20 cellular contexts compared by ENCODE assay signal in the genomic region with DNA sequence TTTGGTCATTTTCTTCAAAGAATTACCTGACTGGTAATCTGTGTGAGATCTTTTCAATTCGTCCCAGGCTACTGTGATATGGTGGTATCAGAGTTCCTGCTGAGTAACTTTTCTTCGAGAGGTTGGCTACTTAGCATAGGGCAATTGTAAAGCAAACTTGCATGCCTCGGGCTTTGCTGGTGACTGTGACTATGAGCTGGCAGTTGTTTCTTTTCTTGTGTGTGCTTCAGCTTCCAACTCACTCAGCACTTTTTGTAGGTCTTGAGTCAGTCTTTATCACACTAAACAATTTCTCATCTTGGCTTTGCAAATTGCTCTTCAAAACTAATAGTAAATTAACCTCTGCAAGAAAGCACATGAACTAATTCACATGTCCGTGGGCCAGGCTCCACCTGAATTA. TPM values are rescaled to one million over a fixed set of nuclear protein-coding genes. Genes with fewer than 3 reads are reported as not detected.
DNase-seq lines count a peak whose midpoint lies in the region; ATAC-seq, FAIRE-seq and TF ChIP-seq lines count a peak whose summit lies in the region.
"Had no signal": no experiment of that assay in that cellular context is flagged by ENCODE, and none has a peak within 500 bp of the region (broad histone marks: within the 10 kb centered on the region; RNA-seq: fewer than 3 reads in every experiment).

No MANE protein-coding gene starts in this region.

- no peak overlapping the region for H2BK15ac ChIP-seq in H1 (ENCODE audit: low read length)
- H2BK15ac ChIP-seq in mesendoderm (replicated peaks; ENCODE audit: low read depth): no peak overlapping the region

- H3K4me1 ChIP-seq in PC-3 (ENCODE audit: insufficient read depth, low read length) (peaks cover 60% of the 10 kb centered on the region), H1 (replicated peaks in 1 of 4; ENCODE audit: control insufficient read depth in 3 of 4, insufficient read depth in 4 of 4, low read length in 3 of 4) (peaks cover 5 to 14% (median 8%) of the 10 kb centered on the region in 4 experiments; a peak in 5 of 7 replicates), mesendoderm (ENCODE audit: control insufficient read depth, low read depth, low read length) (peaks cover 2% of the 10 kb centered on the region)
- H3K4me1 ChIP-seq: gastrocnemius medialis, right atrium auricular region had no signal

- H3K9ac ChIP-seq in PC-3 (ENCODE audit: low read length) (peak overlapping the region; percentile 22; the same call in 1 of the 2 replicates), H1 (replicated peaks in 1 of 4; ENCODE audit: extremely low read depth in 1 of 4, low read depth in 3 of 4, low read length in 3 of 4) (no peak overlapping the region), mesendoderm (ENCODE audit: low read length) (no peak overlapping the region)

- no peak overlapping the region for H4K8ac ChIP-seq in H1 (ENCODE audit: extremely low read depth, insufficient read depth, low read length)
- H4K8ac ChIP-seq in mesendoderm (ENCODE audit: low read depth, low read length): no peak overlapping the region

- H3K23me2 ChIP-seq in H1 (ENCODE audit: low read depth, low read length): no peaks in the 10 kb centered on the region

- H2BK20ac ChIP-seq in H1 (ENCODE audit: low read length): no peak overlapping the region

- H3K9me3 Mint-ChIP-seq in activated CD4-positive, alpha-beta memory T cell treated with anti-CD3 and anti-CD28 coated beads for 36 hours: peaks cover 5% of the 10 kb centered on the region

- no TSS peak for BruUV-seq in PC-3 (replicated peaks; lab: Mats Ljungman, UMichigan)

- H3K23ac ChIP-seq in H1 (ENCODE audit: insufficient read length): no peak overlapping the region
- no peak overlapping the region for H3K23ac ChIP-seq in mesendoderm (ENCODE audit: low read length)

- no peak overlapping the region for H4K5ac ChIP-seq in H1 (ENCODE audit: insufficient read length, low read depth, low read length)
- no peak overlapping the region for H4K5ac ChIP-seq in mesendoderm (ENCODE audit: low read length)

- no peak overlapping the region for H4K91ac ChIP-seq in H1 (replicated peaks; ENCODE audit: insufficient read length, low read length)

- H3K9me3 ChIP-seq in PC-3 (ENCODE audit: low read length) (no peaks in the 10 kb centered on the region), H1 (ENCODE audit: insufficient read depth in 2 of 2, low read depth in 1 of 2, low read length in 1 of 2) (no peaks in the 10 kb centered on the region)
- H3K9me3 ChIP-seq: gastrocnemius medialis, right atrium auricular region had no signal

- no peak overlapping the region for H3K14ac ChIP-seq in H1 (ENCODE audit: insufficient read length)

- WGBS in H1 (ENCODE audit: extremely low coverage in 1 of 2, insufficient coverage in 1 of 2, insufficient read length in 1 of 2, insufficient replicate concordance in 2 of 2, low coverage in 1 of 2, low lambda C conversion rate in 2 of 2, missing lambda C conversion rate in 1 of 2), 2 experiments: 63% methylated on average over 4 of the region's 4 CpGs; no CpG with 5 or more reads in 1 of the 2 experiments
- no CpG with 5 or more reads among the region's 4 CpGs for WGBS in mesendoderm (ENCODE audit: extremely low coverage, insufficient coverage, low lambda C conversion rate)

- no peak for TF ChIP-seq POLR2A in H1 (IDR thresholded peaks at IDR 0.05; ENCODE audit: control extremely low read depth in 1 of 2, low read depth in 2 of 2, low read length in 2 of 2)

- peak overlapping the region; percentile 94 for H3K27ac ChIP-seq in PC-3 (ENCODE audit: low read length)
- H3K27ac ChIP-seq in H1 (ENCODE audit: low read depth, low read length): no peak overlapping the region
- no peak overlapping the region for H3K27ac ChIP-seq in mesendoderm (ENCODE audit: low read depth, low read length)
- H3K27ac ChIP-seq: gastrocnemius medialis, right atrium auricular region had no signal

- peaks cover 6% of the 10 kb centered on the region for H3F3A ChIP-seq in PC-3 (ENCODE audit: low read length, unreplicated experiment)

- H3K56ac ChIP-seq in H1 (replicated peaks; ENCODE audit: insufficient read length, low read depth, low read length) (no peak overlapping the region), mesendoderm (ENCODE audit: low read length) (no peak overlapping the region)

- no peak overlapping the region for H3K27ac Mint-ChIP-seq in activated CD4-positive, alpha-beta memory T cell treated with anti-CD3 and anti-CD28 coated beads for 36 hours
- H3K27ac Mint-ChIP-seq: activated CD8-positive, alpha-beta memory T cell treated with anti-CD3 and anti-CD28 coated beads, Interleukin-2, amount 10 ng/mL, durations not matched to agents 7 days and 5 days; activated naive CD4-positive, alpha-beta T cell treated with anti-CD3 and anti-CD28 coated beads for 36 hours; natural killer cell had no signal

- TF ChIP-seq RAD21 in H1 (IDR thresholded peaks at IDR 0.05 in 1 of 2, conservative IDR thresholded peaks at IDR 0.05 in 1 of 2; ENCODE audit: low read depth in 2 of 2, low read length in 2 of 2): no peak

- intact Hi-C loops in PC-3 (cut with micrococcal nuclease): loop anchor here (2.0 to 10.0 kb wide), 5 partner anchors 15 to 683 kb away; a partner anchor contains a TSS
- intact Hi-C loops in activated CD4-positive, alpha-beta memory T cell treated with anti-CD3 and anti-CD28 coated beads for 36 hours (cut with micrococcal nuclease): no loop called here

- peaks cover 5% of the 10 kb centered on the region for H3K27me3 Mint-ChIP-seq in activated CD4-positive, alpha-beta memory T cell treated with anti-CD3 and anti-CD28 coated beads for 36 hours

- no peaks in the 10 kb centered on the region for H3K79me1 ChIP-seq in H1 (ENCODE audit: low read depth, low read length)
- no peaks in the 10 kb centered on the region for H3K79me1 ChIP-seq in mesendoderm (ENCODE audit: low read length)

- no peaks in the 10 kb centered on the region for H3K36me3 Mint-ChIP-seq in activated CD4-positive, alpha-beta memory T cell treated with anti-CD3 and anti-CD28 coated beads for 36 hours
- H3K36me3 Mint-ChIP-seq: activated CD8-positive, alpha-beta memory T cell treated with anti-CD3 and anti-CD28 coated beads, Interleukin-2, amount 10 ng/mL, durations not matched to agents 7 days and 5 days; natural killer cell had no signal

- POLR2A ChIA-PET in PC-3 (lab: Charles Lee; ENCODE audit: unreplicated experiment): interaction anchor here (0.5 to 0.6 kb wide), 2 partner anchors 27 to 1363 kb away, joined by 3 to 5 read pairs; no protein-coding TSS in a partner anchor
- POLR2A ChIA-PET in H1 (lab: Charles Lee; ENCODE audit: partially characterized antibody): interaction anchor here (0.6 kb wide), 1 partner anchor 9 kb away, joined by 3 read pairs; no protein-coding TSS in a partner anchor
- POLR2A ChIA-PET in activated CD4-positive, alpha-beta memory T cell treated with anti-CD3 and anti-CD28 coated beads for 36 hours (lab: Charles Lee): no interaction called here

- H3K4me1 Mint-ChIP-seq in activated CD4-positive, alpha-beta memory T cell treated with anti-CD3 and anti-CD28 coated beads for 36 hours (ENCODE audit: low read depth): no peaks in the 10 kb centered on the region
- H3K4me1 Mint-ChIP-seq: activated CD8-positive, alpha-beta memory T cell treated with anti-CD3 and anti-CD28 coated beads, Interleukin-2, amount 10 ng/mL, durations not matched to agents 7 days and 5 days; natural killer cell had no signal

- no peak overlapping the region for H2BK12ac ChIP-seq in H1 (ENCODE audit: low read depth, low read length)

- H3K4me2 ChIP-seq in PC-3 (ENCODE audit: low read length): peak overlapping the region; percentile 48
- H3K4me2 ChIP-seq in H1 (ENCODE audit: insufficient read depth in 1 of 2, low read depth in 2 of 2, low read length in 2 of 2): peak overlapping the region in 1 of 2 experiments; percentile 3; a peak in 1 of 4 replicates
- no peak overlapping the region for H3K4me2 ChIP-seq in mesendoderm (ENCODE audit: low read length)

- DNase-seq in Daoy (ENCODE audit: low read depth) (peak; percentile 84), PC-3 (peak; percentile 90), H1 (ENCODE audit: low read depth in 1 of 2, low spot score in 2 of 2) (no peak), mesendoderm (peak; percentile 69), UCSD-AML1 (lab: John Stamatoyannopoulos, UW; ENCODE audit: unreplicated experiment) (no peak), SW 1271 (lab: John Stamatoyannopoulos, UW) (no peak), middle frontal gyrus (ENCODE audit: extremely low spot score, low spot score) (no peak)
- no peak for DNase-seq in activated CD4-positive, alpha-beta memory T cell treated with anti-CD3 and anti-CD28 coated beads for 36 hours
- DNase-seq: activated CD8-positive, alpha-beta memory T cell treated with anti-CD3 and anti-CD28 coated beads, Interleukin-2, amount 10 ng/mL, durations not matched to agents 7 days and 5 days; activated naive CD4-positive, alpha-beta T cell treated with anti-CD3 and anti-CD28 coated beads for 36 hours; C1 segment of cervical spinal cord; gastrocnemius medialis; GDM1; left cardiac atrium; natural killer cell; NCI-H526; Right ventricle myocardium superior; stimulated activated naive CD4-positive, alpha-beta T cell treated with Interleukin-2 at 50 U/mL for 16 hours had no signal

- H3K9me2 ChIP-seq in PC-3 (replicated peaks; ENCODE audit: low read length): no peaks in the 10 kb centered on the region

- H3K4ac ChIP-seq in H1 (replicated peaks; ENCODE audit: insufficient read length, low read depth, low read length): no peak overlapping the region
- no peak overlapping the region for H3K4ac ChIP-seq in mesendoderm (ENCODE audit: low read depth, low read length)

- no peak overlapping the region for H3K4me3 Mint-ChIP-seq in activated CD4-positive, alpha-beta memory T cell treated with anti-CD3 and anti-CD28 coated beads for 36 hours
- H3K4me3 Mint-ChIP-seq: activated CD8-positive, alpha-beta memory T cell treated with anti-CD3 and anti-CD28 coated beads, Interleukin-2, amount 10 ng/mL, durations not matched to agents 7 days and 5 days; activated naive CD4-positive, alpha-beta T cell treated with anti-CD3 and anti-CD28 coated beads for 36 hours; natural killer cell had no signal

- H2AFZ ChIP-seq in PC-3 (ENCODE audit: low read length): no peak overlapping the region
- H2AFZ ChIP-seq in H1 (ENCODE audit: low read length): no peak overlapping the region

- H2BK120ac ChIP-seq in H1 (replicated peaks; ENCODE audit: low read depth, low read length) (no peak overlapping the region), mesendoderm (ENCODE audit: low read depth, low read length) (no peak overlapping the region)

- no peak overlapping the region for H2BK5ac ChIP-seq in H1 (ENCODE audit: low read depth, low read length)
- H2BK5ac ChIP-seq in mesendoderm (ENCODE audit: low read length): no peak overlapping the region

- CTCF ChIA-PET in PC-3 (lab: Charles Lee) (interaction anchor here (0.7 kb wide), 1 partner anchor 307 kb away, joined by 3 read pairs; no protein-coding TSS in a partner anchor), H1 (lab: Charles Lee; ENCODE audit: partially characterized antibody) (interaction anchor here (0.6 to 3.3 kb wide), 6 partner anchors 8 to 490 kb away, joined by 3 to 16 read pairs (median 4); no protein-coding TSS in a partner anchor)
- CTCF ChIA-PET in activated CD4-positive, alpha-beta memory T cell treated with anti-CD3 and anti-CD28 coated beads for 36 hours (lab: Charles Lee): interaction anchor here (0.7 kb wide), 1 partner anchor 19 kb away, joined by 3 read pairs; no protein-coding TSS in a partner anchor

- TF ChIP-seq CTCF in PC-3 (conservative IDR thresholded peaks at IDR 0.05; ENCODE audit: low read depth, low read length): no peak
- TF ChIP-seq CTCF in H1 (IDR thresholded peaks at IDR 0.05; ENCODE audit: control extremely low read depth in 1 of 3, insufficient read depth in 1 of 3, low read depth in 1 of 3, low read length in 3 of 3): no peak

- no peaks in the 10 kb centered on the region for H3K36me3 ChIP-seq in PC-3 (ENCODE audit: low read depth, low read length)
- H3K36me3 ChIP-seq in H1 (ENCODE audit: control insufficient read depth in 2 of 4, insufficient read depth in 4 of 4, low read length in 3 of 4): no peaks in the 10 kb centered on the region
- H3K36me3 ChIP-seq in mesendoderm (ENCODE audit: control insufficient read depth, insufficient read depth, low read length): no peaks in the 10 kb centered on the region
- H3K36me3 ChIP-seq: gastrocnemius medialis, right atrium auricular region had no signal

- peak; percentile 66 for ATAC-seq in PC-3
- ATAC-seq: activated CD8-positive, alpha-beta memory T cell treated with anti-CD3 and anti-CD28 coated beads, Interleukin-2, amount 10 ng/mL, durations not matched to agents 7 days and 5 days; gastrocnemius medialis; left cardiac atrium; natural killer cell had no signal

- H3K18ac ChIP-seq in H1 (ENCODE audit: extremely low read depth, low read length) (no peak overlapping the region), mesendoderm (ENCODE audit: low read length) (no peak overlapping the region)

- TF ChIP-seq EP300 in H1 (IDR thresholded peaks at IDR 0.05; ENCODE audit: borderline replicate concordance in 1 of 2, low read depth in 2 of 2, low read length in 2 of 2): no peak

- H3K79me2 ChIP-seq in PC-3 (ENCODE audit: low read length) (no peaks in the 10 kb centered on the region), H1 (ENCODE audit: control insufficient read depth in 1 of 2, insufficient read depth in 2 of 2, low read length in 2 of 2) (no peaks in the 10 kb centered on the region), mesendoderm (ENCODE audit: control insufficient read depth, insufficient read depth, low read length) (no peaks in the 10 kb centered on the region)

- H3K27me3 ChIP-seq in PC-3 (ENCODE audit: low read length) (no peaks in the 10 kb centered on the region), H1 (replicated peaks in 1 of 4; ENCODE audit: control insufficient read depth in 3 of 4, extremely low read depth in 1 of 4, insufficient read depth in 3 of 4, low read length in 3 of 4) (no peaks in the 10 kb centered on the region), mesendoderm (ENCODE audit: insufficient read depth, low read length, poor library complexity) (no peaks in the 10 kb centered on the region)
- H3K27me3 ChIP-seq: gastrocnemius medialis, right atrium auricular region had no signal

- FAIRE-seq in H1 (lab: Jason Lieb, UNC): peak; percentile 39
- FAIRE-seq: colon had no signal

- H4K20me1 ChIP-seq in PC-3 (ENCODE audit: low read length) (no peaks in the 10 kb centered on the region), H1 (replicated peaks in 1 of 2; ENCODE audit: control insufficient read depth in 1 of 2, insufficient read depth in 2 of 2, low read length in 2 of 2) (no peaks in the 10 kb centered on the region)

- no peak overlapping the region for H2AK5ac ChIP-seq in H1 (ENCODE audit: low read depth, low read length)
- H2AK5ac ChIP-seq in mesendoderm (ENCODE audit: low read length): no peak overlapping the region

- H3K4me3 ChIP-seq in PC-3 (ENCODE audit: low read length) (no peak overlapping the region), H1 (ENCODE audit: extremely low read depth in 1 of 4, insufficient read depth in 2 of 4, low read depth in 3 of 4, low read length in 4 of 4) (no peak overlapping the region), mesendoderm (ENCODE audit: low read length) (no peak overlapping the region)
- H3K4me3 ChIP-seq: gastrocnemius medialis, right atrium auricular region had no signal

RNA-seq across cellular contexts. Expression of a gene that starts 44.3 kb away (rescaled TPM):
- total RNA-seq in Daoy (2014; rRNA removed; shearing (Covaris generic)): 2.3 and 3.5 TPM in 2 replicates
- total RNA-seq in PC-3 (2014; rRNA removed): 23.4 and 26.6 TPM in 2 replicates
- total RNA-seq in H1 (2021; fragmentation: NEBNext Ultra II Directional; extraction: Animal tissue kit (Norgen Biotek cat#: 25700)): 7.9 and 10.1 TPM in 2 replicates
- 4.9 and 8.4 TPM in 2 replicates for polyA plus RNA-seq in H1 (2011; rRNA removed)
- polyA plus RNA-seq in H1 (2011; cell fraction: cytosol; rRNA removed): 7.1 TPM
- 5.7 TPM for polyA plus RNA-seq in H1 (2011; cell fraction: nucleus; rRNA removed)
- polyA plus RNA-seq in H1 (2012, experiment 1 of 2): 4.4 to 6.0 TPM (median 5.6 TPM) in 4 replicates
- polyA plus RNA-seq in H1 (2012, experiment 2 of 2): 8.9 TPM
- polyA plus RNA-seq in H1 (2013, experiment 1 of 2): 7.3 TPM
- 7.7 TPM for polyA plus RNA-seq in H1 (2013, experiment 2 of 2)
- 1.9 and 2.2 TPM in 2 replicates for polyA minus RNA-seq in H1 (2011; rRNA and poly(A)+ RNA removed)
- polyA minus RNA-seq in H1 (2011; cell fraction: cytosol; rRNA and poly(A)+ RNA removed): 4.4 TPM
- polyA minus RNA-seq in H1 (2011; cell fraction: nucleus; rRNA and poly(A)+ RNA removed): 4.6 TPM
- 10.3 TPM for polyA plus RNA-seq in mesendoderm (2013, experiment 1 of 2)
- polyA plus RNA-seq in mesendoderm (2013, experiment 2 of 2): 10.0 TPM
- total RNA-seq in activated CD4-positive, alpha-beta memory T cell treated with anti-CD3 and anti-CD28 coated beads for 36 hours: not detected
- total RNA-seq: activated CD8-positive, alpha-beta memory T cell treated with anti-CD3 and anti-CD28 coated beads, Interleukin-2, amount 10 ng/mL, durations not matched to agents 7 days and 5 days; activated naive CD4-positive, alpha-beta T cell treated with anti-CD3 and anti-CD28 coated beads for 36 hours; natural killer cell; Right ventricle myocardium superior had no signal

Comparison
In these comparisons a context has a peak if more than half of its experiments do, and no peak if none do; other contexts are left out.
1. DNase-seq: peak in Daoy (single experiment), PC-3 (single experiment) and mesendoderm (single experiment); none in H1 (0 of 2), UCSD-AML1 (single experiment), activated CD4-positive, alpha-beta memory T cell treated with anti-CD3 and anti-CD28 coated beads for 36 hours (single experiment), SW 1271 (0 of 2) and middle frontal gyrus (single experiment).